ENCODE assay signal across 23 cellular contexts in the genomic region with DNA sequence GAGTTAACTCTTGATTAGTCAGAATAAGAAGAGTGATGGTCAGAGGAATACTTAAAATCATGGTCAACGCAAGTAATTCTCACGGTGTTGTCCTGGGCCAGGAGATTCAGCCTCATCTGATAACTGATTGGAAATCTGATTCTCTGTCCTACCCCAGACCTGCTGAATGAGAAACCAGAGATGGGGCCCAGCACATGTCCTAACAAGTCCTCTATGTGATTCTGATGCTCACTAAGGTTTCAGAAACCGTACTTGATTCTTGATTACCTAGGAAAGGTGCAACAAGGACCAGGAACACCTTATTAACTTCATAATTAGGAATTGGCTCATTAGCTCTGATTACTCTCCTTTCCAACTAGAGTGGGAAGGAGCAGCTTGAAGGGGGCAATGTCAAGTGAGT. TPM values are rescaled to one million over a fixed set of nuclear protein-coding genes. Genes with fewer than 3 reads are reported as not detected.
DNase-seq lines count a peak whose midpoint lies in the region; ATAC-seq, FAIRE-seq and TF ChIP-seq lines count a peak whose summit lies in the region.
"Had no signal": no experiment of that assay in that cellular context is flagged by ENCODE, and none has a peak within 500 bp of the region (broad histone marks: within the 10 kb centered on the region; RNA-seq: fewer than 3 reads in every experiment).

No MANE protein-coding gene starts in this region.

- no peak for FAIRE-seq in D721Med (lab: Jason Lieb, UNC)
- FAIRE-seq: GM12892 had no signal

- intact Hi-C loops in gastrocnemius medialis (cut with DNase I; ENCODE audit: low total_unique reads), result loop anchor here (5.0 to 10.0 kb wide), 2 partner anchors 77 to 346 kb away; a partner anchor contains a TSS

- H3K36me3 Mint-ChIP-seq in activated CD4-positive, alpha-beta T cell treated with anti-CD3 and anti-CD28 coated beads, Interleukin-2, amount 10 ng/mL, durations not matched to agents 7 days and 5 days (ENCODE audit: low read depth), result peaks cover 22% of the 10 kb centered on the region

- no peak for TF ChIP-seq EP300 in gastroesophageal sphincter (IDR thresholded peaks at IDR 0.05)

- H3K36me3 ChIP-seq in RWPE2 (ENCODE audit: low read depth) (peaks cover 26% of the 10 kb centered on the region), gastroesophageal sphincter (peaks cover 0 to 26% of the 10 kb centered on the region in 2 donors), gastrocnemius medialis (peaks cover 0 to 7% of the 10 kb centered on the region in 2 donors), WERI-Rb-1 (peaks cover 31% of the 10 kb centered on the region)

- H3K27me3 ChIP-seq in RWPE2 (ENCODE audit: insufficient read depth, poor library complexity, severe bottlenecking), result no peaks in the 10 kb centered on the region
- no peaks in the 10 kb centered on the region for H3K27me3 ChIP-seq in gastroesophageal sphincter
- no peaks in the 10 kb centered on the region for H3K27me3 ChIP-seq in gastrocnemius medialis
- H3K27me3 ChIP-seq in WERI-Rb-1 (ENCODE audit: insufficient read depth, low read depth, severe bottlenecking), result no peaks in the 10 kb centered on the region
- H3K27me3 ChIP-seq: heart right ventricle, neutrophil, SJSA1 had no signal

- CTCF ChIA-PET in activated CD4-positive, alpha-beta T cell treated with anti-CD3 and anti-CD28 coated beads, Interleukin-2, amount 10 ng/mL, durations not matched to agents 7 days and 5 days (lab: Charles Lee), result no interaction called here

- no peak overlapping the region for H3K4me3 ChIP-seq in RWPE2 (ENCODE audit: severe bottlenecking)
- H3K4me3 ChIP-seq in gastroesophageal sphincter, result no peak overlapping the region
- H3K4me3 ChIP-seq in gastrocnemius medialis, result no peak overlapping the region
- no peak overlapping the region for H3K4me3 ChIP-seq in WERI-Rb-1 (ENCODE audit: low read depth, low read length)
- H3K4me3 ChIP-seq: heart right ventricle, SJSA1 had no signal

- TF ChIP-seq CTCF in RWPE2 (IDR thresholded peaks at IDR 0.05; ENCODE audit: poor library complexity, severe bottlenecking) (no peak), gastroesophageal sphincter (IDR thresholded peaks at IDR 0.05) (no peak), gastrocnemius medialis (IDR thresholded peaks at IDR 0.05 in 4 of 5, conservative IDR thresholded peaks at IDR 0.05 in 1 of 5) (no peak), D721Med (IDR thresholded peaks at IDR 0.05; ENCODE audit: insufficient read depth, missing control alignments) (no peak), WERI-Rb-1 (IDR thresholded peaks at IDR 0.05; ENCODE audit: low read depth, low read length) (no peak)

- H3K27ac Mint-ChIP-seq in activated CD4-positive, alpha-beta T cell treated with anti-CD3 and anti-CD28 coated beads, Interleukin-2, amount 10 ng/mL, durations not matched to agents 7 days and 5 days, result peak overlapping the region; percentile 2
- H3K27ac Mint-ChIP-seq: CD4-positive, alpha-beta T cell had no signal

- no peaks in the 10 kb centered on the region for H3K27me3 Mint-ChIP-seq in activated CD4-positive, alpha-beta T cell treated with anti-CD3 and anti-CD28 coated beads, Interleukin-2, amount 10 ng/mL, durations not matched to agents 7 days and 5 days
- H3K27me3 Mint-ChIP-seq: CD4-positive, alpha-beta T cell; memory B cell had no signal

- 83 to 90% methylated on average over 3 of the region's 3 CpGs for WGBS in gastroesophageal sphincter (ENCODE audit: low coverage in 1 of 2), 2 donors

- H3K4me1 ChIP-seq in RWPE2 (ENCODE audit: insufficient read depth, poor library complexity, severe bottlenecking) (peaks cover 3% of the 10 kb centered on the region), gastroesophageal sphincter (peaks cover 6 to 45% (median 7%) of the 10 kb centered on the region in 3 donors), gastrocnemius medialis (peaks cover 27 to 41% of the 10 kb centered on the region in 2 donors)
- H3K4me1 ChIP-seq: SJSA1 had no signal

- no peak for DNase-seq in activated CD4-positive, alpha-beta T cell treated with anti-CD3 and anti-CD28 coated beads, Interleukin-2, amount 10 ng/mL, durations not matched to agents 7 days and 5 days
- no peak for DNase-seq in activated CD4-positive, alpha-beta T cell treated with anti-CD3 and anti-CD28 coated beads, Interleukin-2, amount 50 U/mL, for 1 hour
- DNase-seq in RWPE2 (ENCODE audit: low spot score) (no peak), gastrocnemius medialis (no peak), ACHN (no peak), D721Med (ENCODE audit: insufficient read length, low spot score) (no peak), WERI-Rb-1 (no peak)
- DNase-seq: 8988T; activated CD4-positive, CD25-positive, alpha-beta regulatory T cell treated with anti-CD3 and anti-CD28 coated beads, Interleukin-2, amount 50 U/mL, for 72 hours; activated gamma-delta T cell treated with Interleukin-2 at 50 U/mL for 16 hours; activated T-cell treated with anti-CD3 and anti-CD28 coated beads, Interleukin-2, amount 50 U/mL, for 4 hours; amniotic stem cell; CD4-positive, alpha-beta T cell; EL; heart right ventricle; Kasumi-1; NCI-H526; stimulated activated naive CD4-positive, alpha-beta T cell had no signal

- in situ Hi-C loops in gastrocnemius medialis (cut with MboI; ENCODE audit: low sequenced_read_pairs in 4 of 4) (loop anchor here in 1 of 4 donors (10.0 kb wide), 1 partner anchor 86 kb away; no protein-coding TSS in a partner anchor), ACHN (cut with HindIII; ENCODE audit: low pct_ligation_motif_present, low pct_unique_long_range_greater_than_20kb, low sequenced_read_pairs) (loop anchor here (25.0 kb wide), 1 partner anchor 193 kb away; no protein-coding TSS in a partner anchor)

- no peak overlapping the region for H3K4me3 Mint-ChIP-seq in activated CD4-positive, alpha-beta T cell treated with anti-CD3 and anti-CD28 coated beads, Interleukin-2, amount 10 ng/mL, durations not matched to agents 7 days and 5 days
- H3K4me3 Mint-ChIP-seq: activated T-cell treated with anti-CD3 and anti-CD28 coated beads, Interleukin-2, amount 50 U/mL, for 4 hours; CD4-positive, alpha-beta T cell; memory B cell had no signal

- H3K27ac ChIP-seq in RWPE2 (ENCODE audit: poor library complexity, severe bottlenecking) (no peak overlapping the region), gastroesophageal sphincter (peak overlapping the region in 3 of 4 donors; percentile 2 to 79 (median 77)), gastrocnemius medialis (peak overlapping the region in 3 of 4 donors; percentile 78 to 88 (median 81)), WERI-Rb-1 (no peak overlapping the region)
- H3K27ac ChIP-seq: neutrophil, SJSA1 had no signal

- H3K9me3 ChIP-seq in RWPE2 (ENCODE audit: severe bottlenecking), result no peaks in the 10 kb centered on the region
- H3K9me3 ChIP-seq in gastroesophageal sphincter, result no peaks in the 10 kb centered on the region
- no peaks in the 10 kb centered on the region for H3K9me3 ChIP-seq in gastrocnemius medialis
- H3K9me3 ChIP-seq in WERI-Rb-1 (ENCODE audit: severe bottlenecking), result no peaks in the 10 kb centered on the region
- H3K9me3 ChIP-seq: heart right ventricle, neutrophil, SJSA1 had no signal

- peaks cover 8% of the 10 kb centered on the region for H3K4me1 Mint-ChIP-seq in activated CD4-positive, alpha-beta T cell treated with anti-CD3 and anti-CD28 coated beads, Interleukin-2, amount 10 ng/mL, durations not matched to agents 7 days and 5 days

- POLR2A ChIA-PET in activated CD4-positive, alpha-beta T cell treated with anti-CD3 and anti-CD28 coated beads, Interleukin-2, amount 10 ng/mL, durations not matched to agents 7 days and 5 days (lab: Charles Lee), result no interaction called here

- peak; percentile 41; the same call in 1 of the 3 replicates for ATAC-seq in RWPE2 (ENCODE audit: low read depth)
- ATAC-seq in gastroesophageal sphincter, result no peak
- no peak for ATAC-seq in gastrocnemius medialis
- ATAC-seq: activated T-cell treated with anti-CD3 and anti-CD28 coated beads, Interleukin-2, amount 50 U/mL, for 4 hours; heart right ventricle had no signal

- TF ChIP-seq POLR2A in gastroesophageal sphincter (IDR thresholded peaks at IDR 0.05) (no peak), gastrocnemius medialis (IDR thresholded peaks at IDR 0.05) (no peak)

- H3K9me3 Mint-ChIP-seq in activated CD4-positive, alpha-beta T cell treated with anti-CD3 and anti-CD28 coated beads, Interleukin-2, amount 10 ng/mL, durations not matched to agents 7 days and 5 days, result no peaks in the 10 kb centered on the region
- H3K9me3 Mint-ChIP-seq: activated T-cell treated with anti-CD3 and anti-CD28 coated beads, Interleukin-2, amount 50 U/mL, for 4 hours; CD4-positive, alpha-beta T cell; memory B cell had no signal

RNA-seq across cellular contexts. Expression of a gene that starts 44.5 kb away (rescaled TPM):
- total RNA-seq in activated CD4-positive, alpha-beta T cell treated with anti-CD3 and anti-CD28 coated beads, Interleukin-2, amount 10 ng/mL, durations not matched to agents 7 days and 5 days, result 10 to 100 TPM; 79.1 to 87.5 TPM
- 10 to 100 TPM; 22.4 to 46.4 (median 40.2) TPM for total RNA-seq in gastroesophageal sphincter
- 10 to 100 TPM; 12.6 to 26.9 (median 13.5) TPM for total RNA-seq in gastrocnemius medialis

Comparison
In these comparisons a context has a peak if more than half of its experiments do, and no peak if none do; other contexts are left out.
1. H3K27ac ChIP-seq: peak in gastroesophageal sphincter (3 of 4) and gastrocnemius medialis (3 of 4); none in RWPE2 (single experiment) and WERI-Rb-1 (single experiment).